Comparison of ENCODE assay signal across 2 cellular contexts in the genomic region with DNA sequence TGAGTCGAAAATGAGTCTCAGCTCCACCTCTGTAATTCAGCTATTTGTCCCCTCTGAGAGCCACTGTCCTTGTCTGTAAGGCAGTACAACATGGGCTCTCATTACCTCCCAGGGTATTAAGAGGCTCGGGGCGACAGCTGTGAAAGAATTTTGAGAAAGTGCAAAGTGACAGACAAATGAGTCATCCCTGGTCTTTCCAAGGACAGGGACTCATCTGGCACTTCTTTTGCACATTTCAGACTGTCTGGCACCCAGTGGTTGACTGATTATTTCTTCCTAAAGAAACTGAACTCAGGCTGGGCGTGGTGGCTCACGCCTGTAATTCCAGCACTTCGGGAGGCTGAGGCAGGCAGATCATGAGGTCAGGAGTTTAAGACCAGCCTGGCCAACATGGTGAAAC.
TF ChIP-seq lines count a peak whose summit lies in the region.

No MANE protein-coding gene starts in this region.

TF ChIP-seq in SK-N-SH, 30 proteins besides CTCF, POLR2A, EP300 and RAD21 (continued from another document):
- TF ChIP-seq REST (IDR thresholded peaks at IDR 0.05; ENCODE audit: low read depth, low read length) (no peak), USF1 (IDR thresholded peaks at IDR 0.05; ENCODE audit: borderline replicate concordance, low read depth) (no peak), FOSL2 (IDR thresholded peaks at IDR 0.05; ENCODE audit: borderline replicate concordance, low read depth) (0 out of 2 replicates have a peak, but pooled peaks have one; percentile 13), SMC3 (IDR thresholded peaks at IDR 0.05; ENCODE audit: low read depth, low read length) (no peak)

TF ChIP-seq in SK-N-SH treated with all-trans-retinoic acid at 6 μM for 48 hours, 23 proteins besides CTCF, POLR2A, EP300 and RAD21 (continued from another document):
- TF ChIP-seq CSDC2 (CRISPR knock-in tag; IDR thresholded peaks at IDR 0.05), result no peak
- no peak for TF ChIP-seq PATZ1 (CRISPR knock-in tag; IDR thresholded peaks at IDR 0.05; ENCODE audit: borderline replicate concordance)
- no peak for TF ChIP-seq BACH2 (CRISPR knock-in tag; IDR thresholded peaks at IDR 0.05; ENCODE audit: borderline replicate concordance)
- no peak for TF ChIP-seq TSHZ2 (CRISPR knock-in tag; IDR thresholded peaks at IDR 0.05)
- TF ChIP-seq ARNTL (CRISPR knock-in tag; IDR thresholded peaks at IDR 0.05; ENCODE audit: borderline replicate concordance, low read depth), result no peak
- TF ChIP-seq RARB (CRISPR knock-in tag; IDR thresholded peaks at IDR 0.05), result no peak
- TF ChIP-seq ZFP30 (CRISPR knock-in tag; IDR thresholded peaks at IDR 0.05), result no peak
- TF ChIP-seq ZNF565 (CRISPR knock-in tag; conservative IDR thresholded peaks at IDR 0.05; ENCODE audit: low read depth), result no peak
